Comparison of ENCODE assay signal across 23 cellular contexts in the genomic region with DNA sequence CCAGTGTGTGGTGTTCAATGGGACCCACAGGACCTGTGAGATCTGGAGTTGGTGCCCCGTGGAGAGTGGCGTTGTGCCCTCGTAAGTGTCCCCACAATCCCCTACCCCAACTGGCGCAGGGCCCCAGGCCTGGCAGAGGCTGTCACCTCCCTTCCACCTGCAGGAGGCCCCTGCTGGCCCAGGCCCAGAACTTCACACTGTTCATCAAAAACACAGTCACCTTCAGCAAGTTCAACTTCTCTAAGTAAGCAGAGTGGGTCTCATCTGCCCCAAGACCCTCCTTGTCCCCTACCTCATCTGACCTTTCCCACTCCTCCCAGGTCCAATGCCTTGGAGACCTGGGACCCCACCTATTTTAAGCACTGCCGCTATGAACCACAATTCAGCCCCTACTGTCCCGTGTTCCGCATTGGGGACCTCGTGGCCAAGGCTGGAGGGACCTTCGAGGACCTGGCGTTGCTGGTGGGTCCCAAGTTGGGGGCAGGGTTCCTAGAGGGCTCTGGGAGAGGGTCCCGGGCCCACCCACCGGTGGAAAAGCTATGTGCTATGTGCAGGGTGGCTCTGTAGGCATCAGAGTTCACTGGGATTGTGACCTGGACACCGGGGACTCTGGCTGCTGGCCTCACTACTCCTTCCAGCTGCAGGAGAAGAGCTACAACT. TPM values are rescaled to one million over a fixed set of nuclear protein-coding genes. Genes with fewer than 3 reads are reported as not detected.
DNase-seq lines count a peak whose midpoint lies in the region; ATAC-seq and TF ChIP-seq lines count a peak whose summit lies in the region.
"Had no signal": no experiment of that assay in that cellular context is flagged by ENCODE, and none has a peak within 500 bp of the region (broad histone marks: within the 10 kb centered on the region; RNA-seq: fewer than 3 reads in every experiment).

No MANE protein-coding gene starts in this region.

- TF ChIP-seq POLR2A in body of pancreas (IDR thresholded peaks at IDR 0.05): no peak

- 64 to 69% methylated on average over 7 to 13 of the region's 13 CpGs for WGBS in body of pancreas, 2 donors

- no peak overlapping the region for H3K4me3 Mint-ChIP-seq in stimulated activated naive CD8-positive, alpha-beta T cell treated with anti-CD3 and anti-CD28 coated beads, Interleukin-15, amount 100 ng/mL, for 72 hours
- no peak overlapping the region for H3K4me3 Mint-ChIP-seq in WTC11
- H3K4me3 Mint-ChIP-seq in activated CD4-positive, alpha-beta memory T cell treated with anti-CD3 and anti-CD28 coated beads, Interleukin-2, amount 10 ng/mL, durations not matched to agents 7 days and 5 days: no peak overlapping the region
- H3K4me3 Mint-ChIP-seq: activated CD8-positive, alpha-beta T cell treated with anti-CD3 and anti-CD28 coated beads for 36 hours; activated naive CD8-positive, alpha-beta T cell; CD4-positive, alpha-beta T cell; mesothelial cell of epicardium; neural progenitor cell had no signal

- H3K4me3 ChIP-seq in body of pancreas: no peak overlapping the region
- H3K4me3 ChIP-seq: neural progenitor cell, uterus had no signal

- H3K9me3 Mint-ChIP-seq in stimulated activated naive CD8-positive, alpha-beta T cell treated with anti-CD3 and anti-CD28 coated beads, Interleukin-15, amount 100 ng/mL, for 72 hours: no peaks in the 10 kb centered on the region
- H3K9me3 Mint-ChIP-seq in WTC11: peaks cover 6% of the 10 kb centered on the region
- H3K9me3 Mint-ChIP-seq in activated CD4-positive, alpha-beta memory T cell treated with anti-CD3 and anti-CD28 coated beads, Interleukin-2, amount 10 ng/mL, durations not matched to agents 7 days and 5 days: no peaks in the 10 kb centered on the region
- H3K9me3 Mint-ChIP-seq: activated CD8-positive, alpha-beta T cell treated with anti-CD3 and anti-CD28 coated beads for 36 hours; CD4-positive, alpha-beta T cell; mesothelial cell of epicardium; neural progenitor cell had no signal

- POLR2A ChIA-PET in WTC11 (lab: Charles Lee): no interaction called here
- POLR2A ChIA-PET in activated CD4-positive, alpha-beta memory T cell treated with anti-CD3 and anti-CD28 coated beads, Interleukin-2, amount 10 ng/mL, durations not matched to agents 7 days and 5 days (lab: Charles Lee): no interaction called here

- no peaks in the 10 kb centered on the region for H3K4me1 ChIP-seq in body of pancreas
- H3K4me1 ChIP-seq: neural progenitor cell, uterus had no signal

- H3K27ac Mint-ChIP-seq in stimulated activated naive CD8-positive, alpha-beta T cell treated with anti-CD3 and anti-CD28 coated beads, Interleukin-15, amount 100 ng/mL, for 72 hours: peak overlapping the region in 1 of 2 donors; percentile 44
- no peak overlapping the region; the same call in 1 of the 2 replicates for H3K27ac Mint-ChIP-seq in WTC11
- no peak overlapping the region for H3K27ac Mint-ChIP-seq in activated CD4-positive, alpha-beta memory T cell treated with anti-CD3 and anti-CD28 coated beads, Interleukin-2, amount 10 ng/mL, durations not matched to agents 7 days and 5 days
- H3K27ac Mint-ChIP-seq: activated CD8-positive, alpha-beta T cell treated with anti-CD3 and anti-CD28 coated beads for 36 hours; activated naive CD8-positive, alpha-beta T cell; CD4-positive, alpha-beta T cell; mesothelial cell of epicardium; neural progenitor cell had no signal

- peaks cover 23% of the 10 kb centered on the region for H3K4me1 Mint-ChIP-seq in stimulated activated naive CD8-positive, alpha-beta T cell treated with anti-CD3 and anti-CD28 coated beads, Interleukin-15, amount 100 ng/mL, for 72 hours
- no peaks in the 10 kb centered on the region for H3K4me1 Mint-ChIP-seq in WTC11
- peaks cover 11% of the 10 kb centered on the region for H3K4me1 Mint-ChIP-seq in activated CD4-positive, alpha-beta memory T cell treated with anti-CD3 and anti-CD28 coated beads, Interleukin-2, amount 10 ng/mL, durations not matched to agents 7 days and 5 days

- in situ Hi-C loops in KBM-7 (cut with MboI; ENCODE audit: low pct_unique_long_range_greater_than_20kb, low sequenced_read_pairs): no loop called here

- H3K27ac ChIP-seq in body of pancreas: no peak overlapping the region
- H3K27ac ChIP-seq: neural progenitor cell, uterus had no signal

- ATAC-seq in stimulated activated naive CD8-positive, alpha-beta T cell treated with anti-CD3 and anti-CD28 coated beads, Interleukin-15, amount 100 ng/mL, for 72 hours: peak; percentile 34
- ATAC-seq in stimulated activated naive CD8-positive, alpha-beta T cell treated with anti-CD3 and anti-CD28 coated beads, Interleukin-15, Interleukin-2, amounts not matched to agents 100 U/mL and 50 U/mL, for 24 hours: no peak
- ATAC-seq in WTC11: peak; percentile 45
- ATAC-seq in body of pancreas: no peak
- ATAC-seq: activated CD8-positive, alpha-beta T cell treated with anti-CD3 and anti-CD28 coated beads for 36 hours had no signal

- TF ChIP-seq CTCF in WTC11 (IDR thresholded peaks at IDR 0.05): no peak
- TF ChIP-seq CTCF in body of pancreas (IDR thresholded peaks at IDR 0.05): no peak

- no peak for DNase-seq in stimulated activated naive CD8-positive, alpha-beta T cell treated with anti-CD3 and anti-CD28 coated beads, Interleukin-15, amount 100 ng/mL, for 72 hours
- DNase-seq in stimulated activated naive CD8-positive, alpha-beta T cell treated with anti-CD3 and anti-CD28 coated beads, Interleukin-15, Interleukin-2, amounts not matched to agents 100 U/mL and 50 U/mL, for 24 hours: no peak
- DNase-seq in WTC11 (ENCODE audit: low spot score): no peak
- no peak for DNase-seq in KBM-7
- DNase-seq in body of pancreas: no peak
- no peak for DNase-seq in activated CD4-positive, alpha-beta memory T cell treated with anti-CD3 and anti-CD28 coated beads, Interleukin-2, amount 10 ng/mL, durations not matched to agents 7 days and 5 days
- DNase-seq: activated CD8-positive, alpha-beta T cell treated with anti-CD3 and anti-CD28 coated beads for 36 hours; activated T-cell treated with anti-CD3 and anti-CD28 coated beads, Interleukin-2, amount 50 U/mL, for 48 hours; CD4-positive, alpha-beta T cell; DMS79; effector memory CD4-positive, alpha-beta T cell; hippocampal formation; NCI-H1417 treated with DMSO at 0.1 percent for 48 hours; NCI-H2171 treated with DMSO at 0.1 percent for 48 hours; NK-92 treated with Interleukin-12 subunit alpha and Interleukin-12 subunit beta, amount 100 ng/mL, for 24 hours; SW 1271; uterus had no signal

- CTCF ChIA-PET in WTC11 (lab: Charles Lee): interaction anchor here (3.5 kb wide), 1 partner anchor 79 kb away, joined by 13 read pairs; no protein-coding TSS in a partner anchor
- CTCF ChIA-PET in activated CD4-positive, alpha-beta memory T cell treated with anti-CD3 and anti-CD28 coated beads, Interleukin-2, amount 10 ng/mL, durations not matched to agents 7 days and 5 days (lab: Charles Lee): no interaction called here

- H3K9me3 ChIP-seq in body of pancreas: no peaks in the 10 kb centered on the region
- H3K9me3 ChIP-seq: uterus had no signal

- no peaks in the 10 kb centered on the region for H3K27me3 ChIP-seq in body of pancreas
- H3K27me3 ChIP-seq: neural progenitor cell, uterus had no signal

- H3K36me3 Mint-ChIP-seq in WTC11: no peaks in the 10 kb centered on the region
- H3K36me3 Mint-ChIP-seq in activated CD4-positive, alpha-beta memory T cell treated with anti-CD3 and anti-CD28 coated beads, Interleukin-2, amount 10 ng/mL, durations not matched to agents 7 days and 5 days (ENCODE audit: low read depth): no peaks in the 10 kb centered on the region
- H3K36me3 Mint-ChIP-seq: activated naive CD8-positive, alpha-beta T cell; mesothelial cell of epicardium had no signal

- no peaks in the 10 kb centered on the region for H3K36me3 ChIP-seq in body of pancreas (replicated peaks in 1 of 2; ENCODE audit: insufficient read depth in 1 of 2, low read depth in 2 of 2)
- H3K36me3 ChIP-seq: neural progenitor cell, uterus had no signal

- intact Hi-C loops in body of pancreas (cut with DNase I): no loop called here

- no peaks in the 10 kb centered on the region for H3K27me3 Mint-ChIP-seq in stimulated activated naive CD8-positive, alpha-beta T cell treated with anti-CD3 and anti-CD28 coated beads, Interleukin-15, amount 100 ng/mL, for 72 hours
- peaks cover 10% of the 10 kb centered on the region for H3K27me3 Mint-ChIP-seq in WTC11 (ENCODE audit: low read depth)
- H3K27me3 Mint-ChIP-seq in activated CD4-positive, alpha-beta memory T cell treated with anti-CD3 and anti-CD28 coated beads, Interleukin-2, amount 10 ng/mL, durations not matched to agents 7 days and 5 days: no peaks in the 10 kb centered on the region
- H3K27me3 Mint-ChIP-seq: activated CD8-positive, alpha-beta T cell treated with anti-CD3 and anti-CD28 coated beads for 36 hours; activated naive CD8-positive, alpha-beta T cell; CD4-positive, alpha-beta T cell had no signal

TF ChIP-seq in WTC11, 78 proteins besides CTCF, POLR2A, EP300 and RAD21 (continues in another document):
- TF ChIP-seq TCF7 (CRISPR knock-in tag; IDR thresholded peaks at IDR 0.05; ENCODE audit: low read depth) (no peak), RELA (CRISPR knock-in tag; IDR thresholded peaks at IDR 0.05; ENCODE audit: borderline replicate concordance) (no peak)
- TF ChIP-seq, protein P1, sequence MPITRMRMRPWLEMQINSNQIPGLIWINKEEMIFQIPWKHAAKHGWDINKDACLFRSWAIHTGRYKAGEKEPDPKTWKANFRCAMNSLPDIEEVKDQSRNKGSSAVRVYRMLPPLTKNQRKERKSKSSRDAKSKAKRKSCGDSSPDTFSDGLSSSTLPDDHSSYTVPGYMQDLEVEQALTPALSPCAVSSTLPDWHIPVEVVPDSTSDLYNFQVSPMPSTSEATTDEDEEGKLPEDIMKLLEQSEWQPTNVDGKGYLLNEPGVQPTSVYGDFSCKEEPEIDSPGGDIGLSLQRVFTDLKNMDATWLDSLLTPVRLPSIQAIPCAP (CRISPR knock-in tag; IDR thresholded peaks at IDR 0.05): no peak

RNA-seq across cellular contexts. Expression of a gene that starts 8.1 kb away (rescaled TPM):
- total RNA-seq in WTC11 (2021): 0.13 to 0.69 TPM (median 0.30 TPM) in 3 replicates
- total RNA-seq in body of pancreas: not detected
- total RNA-seq in activated CD4-positive, alpha-beta memory T cell treated with anti-CD3 and anti-CD28 coated beads, Interleukin-2, amount 10 ng/mL, durations not matched to agents 7 days and 5 days: under 1 TPM; 0.08 to 0.23 TPM

RNA-seq across cellular contexts. Expression of a gene that starts 9.3 kb away (rescaled TPM):
- total RNA-seq in WTC11 (2021) (0.21 to 0.50 TPM (median 0.37 TPM) in 3 replicates), body of pancreas (1 to 10 TPM; 1.3 to 1.8 TPM)
- not detected for total RNA-seq in activated CD4-positive, alpha-beta memory T cell treated with anti-CD3 and anti-CD28 coated beads, Interleukin-2, amount 10 ng/mL, durations not matched to agents 7 days and 5 days
- total RNA-seq: A673; activated CD8-positive, alpha-beta T cell treated with anti-CD3 and anti-CD28 coated beads for 36 hours; cardiac septum; CD4-positive, alpha-beta T cell had no signal

RNA-seq across cellular contexts. Expression of a gene that starts 21.2 kb away (rescaled TPM):
- total RNA-seq in WTC11 (2021) (18.7 to 23.9 TPM (median 19.3 TPM) in 3 replicates), body of pancreas (10 to 100 TPM; 17.1 to 20.2 TPM)
- 10 to 100 TPM; 24.7 to 25.4 TPM for total RNA-seq in activated CD4-positive, alpha-beta memory T cell treated with anti-CD3 and anti-CD28 coated beads, Interleukin-2, amount 10 ng/mL, durations not matched to agents 7 days and 5 days

RNA-seq across cellular contexts. Expression of a gene that starts 22.7 kb away (rescaled TPM):
- total RNA-seq in WTC11 (2021) (not detected in 3 replicates), body of pancreas (not detected)
- total RNA-seq in activated CD4-positive, alpha-beta memory T cell treated with anti-CD3 and anti-CD28 coated beads, Interleukin-2, amount 10 ng/mL, durations not matched to agents 7 days and 5 days: not detected
- total RNA-seq: A673; activated CD8-positive, alpha-beta T cell treated with anti-CD3 and anti-CD28 coated beads for 36 hours; cardiac septum; CD4-positive, alpha-beta T cell; mesothelial cell of epicardium; renal cortical epithelial cell had no signal

RNA-seq across cellular contexts. Expression of a gene that starts 41.0 kb away (rescaled TPM):
- total RNA-seq in WTC11 (2021) (38.3 to 44.5 TPM (median 40.1 TPM) in 3 replicates), body of pancreas (10 to 100 TPM; 25.7 to 66.9 TPM)
- 10 to 100 TPM; 53.3 to 60.3 TPM for total RNA-seq in activated CD4-positive, alpha-beta memory T cell treated with anti-CD3 and anti-CD28 coated beads, Interleukin-2, amount 10 ng/mL, durations not matched to agents 7 days and 5 days

Comparison
In these comparisons a context has a peak if more than half of its experiments do, and no peak if none do; other contexts are left out.
1. ATAC-seq: peak in stimulated activated naive CD8-positive, alpha-beta T cell treated with anti-CD3 and anti-CD28 coated beads, Interleukin-15, amount 100 ng/mL, for 72 hours (single experiment) and WTC11 (single experiment); none in stimulated activated naive CD8-positive, alpha-beta T cell treated with anti-CD3 and anti-CD28 coated beads, Interleukin-15, Interleukin-2, amounts not matched to agents 100 U/mL and 50 U/mL, for 24 hours (single experiment) and body of pancreas (single experiment).